ENCODE assay signal across 8 cellular contexts in genomic region chr3:49929333-49930240, GRCh38. TPM values are rescaled to one million over a fixed set of nuclear protein-coding genes. Genes with fewer than 3 reads are reported as not detected.
DNase-seq lines count a peak whose midpoint lies in the region; ATAC-seq and TF ChIP-seq lines count a peak whose summit lies in the region.

Gene MON1A, minus strand, starts transcription at chr3:49929811. Its CDS starts 16,465 bp downstream, at chr3:49913346.

- peak in 3 of 4 donors; percentile 44 to 73 (median 51) for TF ChIP-seq POLR2A in upper lobe of left lung (IDR thresholded peaks at IDR 0.05)

- peak within 1 kb of the TSS; percentile 96 for H3K9ac ChIP-seq in adipocyte (ENCODE audit: low read length)

- H3K36me3 ChIP-seq in adipocyte (ENCODE audit: control insufficient read depth, insufficient read depth, low read length, severe bottlenecking) (no peaks in the 10 kb centered on the region), upper lobe of left lung (no peaks in the 10 kb centered on the region)

- H3K4me1 ChIP-seq in adipocyte (ENCODE audit: control insufficient read depth, insufficient read depth, low read length), result peaks cover 27% of the 10 kb centered on the region
- peaks cover 15 to 26% (median 18%) of the 10 kb centered on the region in 4 donors for H3K4me1 ChIP-seq in upper lobe of left lung

- intact Hi-C loops in cardiac septum (cut with DNase I), result loop anchor here (1.0 kb wide), 1 partner anchor 11 kb away; the partner anchor contains the start of gene RBM6
- intact Hi-C loops in posterior cingulate gyrus (cut with DNase I), result loop anchor here (1.0 to 10.0 kb wide), 2 partner anchors 11 to 165 kb away; partner anchors contain the start of gene RBM6

- peak within 1 kb of the TSS; percentile 98 for H3K4me3 ChIP-seq in adipocyte (ENCODE audit: low read length)
- peak within 1 kb of the TSS; percentile 53 to 90 (median 76) for H3K4me3 ChIP-seq in upper lobe of left lung

- H3K27me3 ChIP-seq in adipocyte (replicated peaks; ENCODE audit: control insufficient read depth, insufficient read depth, low read length), result no peaks in the 10 kb centered on the region
- no peaks in the 10 kb centered on the region for H3K27me3 ChIP-seq in upper lobe of left lung

- ATAC-seq in HG02610 (IDR thresholded peaks at IDR 0.05; ENCODE audit: unreplicated experiment), result peak; percentile 89
- ATAC-seq in upper lobe of left lung (ENCODE audit: low FRiP score in 2 of 2), result peak; percentile 98 to 99

- peak within 1 kb of the TSS; percentile 72 to 88 (median 84) for H3K27ac ChIP-seq in upper lobe of left lung

- no peaks in the 10 kb centered on the region for H3K9me3 ChIP-seq in adipocyte (ENCODE audit: control insufficient read depth, low read length)
- no peaks in the 10 kb centered on the region for H3K9me3 ChIP-seq in upper lobe of left lung

- TF ChIP-seq CTCF in GM12873 (IDR thresholded peaks at IDR 0.05; ENCODE audit: insufficient read depth, low read depth, low read length, missing control alignments) (peak; percentile 30), upper lobe of left lung (IDR thresholded peaks at IDR 0.05) (peak in 4 of 6 experiments; percentile 3 to 65 (median 42))

- TF ChIP-seq EP300 in upper lobe of left lung (IDR thresholded peaks at IDR 0.05), result peak in 1 of 4 donors; percentile 40

- DNase-seq in NCI-H1092 (lab: John Stamatoyannopoulos, UW) (peak; percentile 57), T follicular helper cell (ENCODE audit: low read depth) (peak; percentile 77), adipocyte (ENCODE audit: low read depth) (peak; percentile 96), cardiac septum (ENCODE audit: low spot score) (peak; percentile 98), posterior cingulate gyrus (peak; percentile 93 to 99 (median 96)), upper lobe of left lung (peak; percentile 96 to 98)

- 2 to 14% methylated on average over 7 to 38 of the region's 54 CpGs for WGBS in upper lobe of left lung, 2 donors

RNA-seq across cellular contexts. Expression of gene MON1A, which starts in this region (rescaled TPM):
- total RNA-seq in cardiac septum (9.4 TPM), upper lobe of left lung (10 to 100 TPM in 5 of 6 donors, 1 to 10 TPM in 1; 8.0 to 28.3 (median 15.0) TPM)

Comparison
In these comparisons a context has a peak if more than half of its experiments do, and no peak if none do; other contexts are left out.
1. Peak in every context shown above with its lines: DNase-seq, ATAC-seq, H3K4me3 ChIP-seq and H3K27ac ChIP-seq.